In genomic region chr13:51959773-51960172, GRCh38 we compare ENCODE assay signal across 10 cellular contexts. TPM values are rescaled to one million over a fixed set of nuclear protein-coding genes. Genes with fewer than 3 reads are reported as not detected.
DNase-seq lines count a peak whose midpoint lies in the region; ATAC-seq, FAIRE-seq and TF ChIP-seq lines count a peak whose summit lies in the region.
"Had no signal": no experiment of that assay in that cellular context is flagged by ENCODE, and none has a peak within 500 bp of the region (broad histone marks: within the 10 kb centered on the region; RNA-seq: fewer than 3 reads in every experiment).

No MANE protein-coding gene starts in this region.

- peaks cover 0 to 12% (median 0%) of the 10 kb centered on the region in 4 donors for H3K36me3 ChIP-seq in sigmoid colon
- peaks cover 0 to 2% of the 10 kb centered on the region in 2 donors for H3K36me3 ChIP-seq in psoas muscle (ENCODE audit: insufficient read depth in 1 of 2, low read depth in 1 of 2)

- H3K4me3 ChIP-seq in sigmoid colon: no peak overlapping the region
- no peak overlapping the region for H3K4me3 ChIP-seq in psoas muscle

- DNase-seq in GM12891 (ENCODE audit: insufficient read length, low spot score) (peak; percentile 38), RPMI8226 (peak; percentile 24), kidney glomerular epithelial cell (lab: John Stamatoyannopoulos, UW) (no peak), sigmoid colon (no peak), psoas muscle (no peak), NCI-H510A treated with DMSO at 0.1 percent for 48 hours (lab: John Stamatoyannopoulos, UW) (no peak)
- DNase-seq: CD4-positive, alpha-beta T cell had no signal

- H3K9me3 ChIP-seq in sigmoid colon: no peaks in the 10 kb centered on the region
- no peaks in the 10 kb centered on the region for H3K9me3 ChIP-seq in psoas muscle

- intact Hi-C loops in sigmoid colon (cut with DNase I): no loop called here
- intact Hi-C loops in psoas muscle (cut with DNase I): no loop called here

- H3K4me1 ChIP-seq in sigmoid colon: no peaks in the 10 kb centered on the region
- H3K4me1 ChIP-seq in psoas muscle: no peaks in the 10 kb centered on the region

- FAIRE-seq in GM12891 (lab: Jason Lieb, UNC): peak; percentile 77

- TF ChIP-seq POLR2A in GM12891 (IDR thresholded peaks at IDR 0.05; ENCODE audit: low read depth, low read length) (no peak), sigmoid colon (IDR thresholded peaks at IDR 0.05) (no peak)

- no peak overlapping the region for H3K27ac ChIP-seq in sigmoid colon
- H3K27ac ChIP-seq in psoas muscle: no peak overlapping the region

- no peaks in the 10 kb centered on the region for H3K27me3 ChIP-seq in sigmoid colon
- no peaks in the 10 kb centered on the region for H3K27me3 ChIP-seq in psoas muscle (ENCODE audit: insufficient read depth in 3 of 3, low read length in 2 of 3)

- TF ChIP-seq EP300 in sigmoid colon (IDR thresholded peaks at IDR 0.05): no peak

- TF ChIP-seq CTCF in sigmoid colon (IDR thresholded peaks at IDR 0.05): no peak
- no peak for TF ChIP-seq CTCF in psoas muscle (IDR thresholded peaks at IDR 0.05)

- ATAC-seq in GM19438 (IDR thresholded peaks at IDR 0.05; ENCODE audit: low read depth, unreplicated experiment) (peak; percentile 86), HG03064 (IDR thresholded peaks at IDR 0.05; ENCODE audit: low read depth, unreplicated experiment) (peak; percentile 78), psoas muscle (no peak)
- ATAC-seq: Right ventricle myocardium inferior had no signal

- 16 to 70% methylated on average over 3 of the region's 3 CpGs for WGBS in sigmoid colon, 2 donors
- WGBS in psoas muscle, 3 donors: 91 to 94% (median 92%) methylated on average over 3 of the region's 3 CpGs

TF ChIP-seq in GM12891, 5 proteins besides CTCF, POLR2A, EP300 and RAD21:
- no peak for TF ChIP-seq SPI1 (IDR thresholded peaks at IDR 0.05; ENCODE audit: low read depth, low read length)
- no peak for TF ChIP-seq TAF1 (IDR thresholded peaks at IDR 0.05; ENCODE audit: low read depth, low read length)
- TF ChIP-seq POU2F2 (IDR thresholded peaks at IDR 0.05; ENCODE audit: low read depth, low read length): no peak
- no peak for TF ChIP-seq PAX5 (IDR thresholded peaks at IDR 0.05; ENCODE audit: insufficient read depth, low read length, severe bottlenecking)
- TF ChIP-seq POLR2AphosphoS5 (IDR thresholded peaks at IDR 0.05; ENCODE audit: low read depth, low read length): no peak
TF ChIP-seq in GM12891: peak in this region for 0.

RNA-seq across cellular contexts. Expression of gene ATP7B, which starts 51.5 kb away (rescaled TPM):
- polyA plus RNA-seq in GM12891 (2012; ENCODE audit: low read depth, missing spikeins): 0.15 TPM
- total RNA-seq in sigmoid colon (1 to 10 TPM; 4.5 to 8.1 (median 5.5) TPM), psoas muscle (1 to 10 TPM; 1.3 to 3.5 (median 2.1) TPM)
- polyA plus RNA-seq in sigmoid colon (1 to 10 TPM in 2 of 3 donors, under 1 TPM in 1; 0.60 to 5.1 (median 1.2) TPM), psoas muscle (1 to 10 TPM in 1 of 3 donors, under 1 TPM in 2; 0.72 to 1.1 (median 0.90) TPM)

RNA-seq across cellular contexts. Expression of gene ALG11, which starts 52.4 kb away (rescaled TPM):
- 12.1 TPM for polyA plus RNA-seq in GM12891 (2012; ENCODE audit: low read depth, missing spikeins)
- total RNA-seq in sigmoid colon: 10 to 100 TPM; 11.6 to 20.6 (median 17.4) TPM
- 1 to 10 TPM; 1.2 to 9.3 (median 2.1) TPM for polyA plus RNA-seq in sigmoid colon
- total RNA-seq in psoas muscle: 10 to 100 TPM; 11.4 to 17.9 (median 16.0) TPM
- 10 to 100 TPM in 1 of 3 donors, 1 to 10 TPM in 2; 2.6 to 17.0 (median 4.2) TPM for polyA plus RNA-seq in psoas muscle

Comparison
In these comparisons a context has a peak if more than half of its experiments do, and no peak if none do; other contexts are left out.
1. DNase-seq: peak in GM12891 (single experiment) and RPMI8226 (single experiment); none in kidney glomerular epithelial cell (single experiment), sigmoid colon (single experiment), psoas muscle (0 of 2) and NCI-H510A treated with DMSO at 0.1 percent for 48 hours (single experiment).
2. ATAC-seq: peak in GM19438 (single experiment) and HG03064 (single experiment); none in psoas muscle (0 of 4).